12 cellular contexts compared by ENCODE assay signal in the genomic region with DNA sequence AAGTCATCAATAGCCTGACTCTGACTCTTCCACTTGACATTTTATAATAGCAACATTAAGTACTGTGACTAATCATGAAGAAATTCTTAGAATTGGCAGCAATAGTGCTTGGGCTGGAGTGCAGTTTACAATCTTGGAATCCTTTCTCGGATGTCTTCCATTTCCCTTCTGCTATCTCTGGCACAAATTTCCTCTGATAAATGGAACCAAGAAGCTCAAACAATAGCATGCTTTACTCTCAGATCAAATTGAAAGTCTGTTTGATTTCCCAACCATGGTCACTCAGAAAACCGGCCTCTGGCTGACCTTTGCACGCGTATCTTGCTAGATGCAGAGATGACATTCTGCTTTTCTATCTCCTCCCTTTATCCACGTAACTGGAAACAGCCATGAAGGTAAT.
DNase-seq lines count a peak whose midpoint lies in the region; TF ChIP-seq lines count a peak whose summit lies in the region.
"Had no signal": no experiment of that assay in that cellular context is flagged by ENCODE, and none has a peak within 500 bp of the region (broad histone marks: within the 10 kb centered on the region; RNA-seq: fewer than 3 reads in every experiment).

No MANE protein-coding gene starts in this region.

- TF ChIP-seq POLR2A in suprapubic skin (IDR thresholded peaks at IDR 0.05): no peak

- WGBS in suprapubic skin: 52% methylated on average over 5 of the region's 5 CpGs

- no peaks in the 10 kb centered on the region for H3K36me3 ChIP-seq in suprapubic skin

- no peak overlapping the region for H3K4me3 ChIP-seq in suprapubic skin

- H3K9me3 ChIP-seq in suprapubic skin: no peaks in the 10 kb centered on the region

- TF ChIP-seq CTCF in suprapubic skin (IDR thresholded peaks at IDR 0.05): no peak

- no peak overlapping the region for H3K27ac ChIP-seq in suprapubic skin

- no peaks in the 10 kb centered on the region for H3K4me1 ChIP-seq in suprapubic skin

- no peak for TF ChIP-seq EP300 in suprapubic skin (IDR thresholded peaks at IDR 0.05)

- peak; percentile 4 for DNase-seq in H4 (ENCODE audit: low spot score)
- DNase-seq in amniotic epithelial cell (ENCODE audit: low read depth): peak; percentile 72
- peak; percentile 79 for DNase-seq in glomerular endothelial cell (ENCODE audit: extremely low read depth, low read depth, low spot score)
- DNase-seq in stromal cell of bone marrow (ENCODE audit: low read depth): peak; percentile 63
- DNase-seq in suprapubic skin (ENCODE audit: low spot score in 2 of 2): no peak
- no peak for DNase-seq in stimulated activated CD4-positive, alpha-beta T cell treated with anti-CD3 and anti-CD28 coated beads, Interleukin-4, amount 100 ng/mL, for 1 hour
- DNase-seq in DMS 273 treated with DMSO at 0.1 percent for 48 hours (lab: John Stamatoyannopoulos, UW): no peak
- DNase-seq: activated naive CD4-positive, alpha-beta T cell treated with anti-CD3 and anti-CD28 coated beads for 36 hours; DND-41; naive thymus-derived CD8-positive, alpha-beta T cell; NCI-H1694; NK-92 treated with Interleukin-12 subunit alpha and Interleukin-12 subunit beta, amount 100 ng/mL, for 24 hours had no signal

- H3K27me3 ChIP-seq in suprapubic skin: no peaks in the 10 kb centered on the region

Comparison
In these comparisons a context has a peak if more than half of its experiments do, and no peak if none do; other contexts are left out.
1. DNase-seq: peak in H4 (single experiment), amniotic epithelial cell (single experiment), glomerular endothelial cell (single experiment) and stromal cell of bone marrow (single experiment); none in suprapubic skin (0 of 2), stimulated activated CD4-positive, alpha-beta T cell treated with anti-CD3 and anti-CD28 coated beads, Interleukin-4, amount 100 ng/mL, for 1 hour (single experiment) and DMS 273 treated with DMSO at 0.1 percent for 48 hours (single experiment).